ENCODE assay signal across 13 cellular contexts in the genomic region with DNA sequence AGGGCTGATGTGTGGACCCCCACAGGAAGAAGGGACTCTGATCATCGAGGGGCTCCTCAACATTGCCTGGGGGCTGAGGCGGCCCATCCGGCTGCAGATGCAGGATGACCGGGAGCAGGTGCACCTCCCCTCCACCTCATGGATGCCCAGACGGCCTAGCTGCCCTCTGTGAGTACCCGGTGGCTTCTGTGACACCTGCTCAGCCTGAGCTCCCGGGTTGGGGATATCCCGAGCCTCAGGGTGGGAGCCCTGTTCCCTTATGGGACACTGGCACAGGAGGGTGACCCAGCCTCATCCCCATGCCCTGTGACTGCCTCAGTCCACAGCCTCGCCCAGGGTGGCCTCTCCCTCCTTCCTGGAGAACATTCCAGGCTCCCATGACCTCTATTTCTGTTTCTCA. TPM values are rescaled to one million over a fixed set of nuclear protein-coding genes. Genes with fewer than 3 reads are reported as not detected.
DNase-seq lines count a peak whose midpoint lies in the region; TF ChIP-seq lines count a peak whose summit lies in the region.
"Had no signal": no experiment of that assay in that cellular context is flagged by ENCODE, and none has a peak within 500 bp of the region (broad histone marks: within the 10 kb centered on the region; RNA-seq: fewer than 3 reads in every experiment).

No MANE protein-coding gene starts in this region.

- 77 to 86% methylated on average over 7 of the region's 9 CpGs for WGBS in tibial nerve, 2 donors

- TF ChIP-seq EP300 in tibial nerve (IDR thresholded peaks at IDR 0.05), result no peak

- TF ChIP-seq CTCF in tibial nerve (IDR thresholded peaks at IDR 0.05), result no peak

- no peak overlapping the region for H3K4me3 ChIP-seq in SJSA1
- no peak overlapping the region for H3K4me3 ChIP-seq in tibial nerve

- H3K4me1 ChIP-seq in SJSA1 (replicated peaks) (peaks cover 97% of the 10 kb centered on the region), tibial nerve (peaks cover 0 to 88% (median 48%) of the 10 kb centered on the region in 4 donors)

- no peak for TF ChIP-seq POLR2A in tibial nerve (IDR thresholded peaks at IDR 0.05)

- peaks cover 39% of the 10 kb centered on the region for H3K36me3 ChIP-seq in SJSA1
- peaks cover 0 to 66% (median 10%) of the 10 kb centered on the region in 3 donors for H3K36me3 ChIP-seq in tibial nerve

- DNase-seq in SJSA1 (ENCODE audit: low read depth in 1 of 2, low spot score in 2 of 2) (no peak), epithelial cell of prostate (ENCODE audit: low read depth, low spot score) (no peak), myocyte (ENCODE audit: low read depth) (peak; percentile 55), tibial nerve (ENCODE audit: low spot score in 2 of 2) (no peak), NCI-H2227 (lab: John Stamatoyannopoulos, UW; ENCODE audit: unreplicated experiment) (no peak), NOMO-1 treated with dmso at 0.1 percent for 144 hours (lab: John Stamatoyannopoulos, UW; ENCODE audit: unreplicated experiment) (no peak), NCI-H1417 (lab: John Stamatoyannopoulos, UW) (no peak)
- DNase-seq: activated B cell treated with CpG ODN at 0.5 μM for 24 hours; activated naive CD8-positive, alpha-beta T cell treated with anti-CD3 and anti-CD28 coated beads for 36 hours; NCI-H345 had no signal

- H3K9me3 ChIP-seq in SJSA1 (replicated peaks) (no peaks in the 10 kb centered on the region), tibial nerve (no peaks in the 10 kb centered on the region)

- H3K27ac ChIP-seq in SJSA1, result peak overlapping the region; percentile 87; the same call in 1 of the 2 replicates
- H3K27ac ChIP-seq in epithelial cell of prostate, result peak overlapping the region; percentile 91
- peak overlapping the region; percentile 86 to 97 (median 92) for H3K27ac ChIP-seq in tibial nerve
- H3K27ac ChIP-seq: parathyroid adenoma had no signal

- H3K27me3 ChIP-seq in SJSA1 (replicated peaks) (no peaks in the 10 kb centered on the region), tibial nerve (no peaks in the 10 kb centered on the region)

RNA-seq across cellular contexts. Expression of a gene that starts 3.9 kb away (rescaled TPM):
- 4.9 and 6.8 TPM in 2 replicates for total RNA-seq in SJSA1 (2014; rRNA removed; shearing (Covaris generic))
- total RNA-seq in myocyte (37.4 and 55.5 TPM in 2 replicates), tibial nerve (1,000 to 10,000 TPM in 1 of 4 donors, 100 to 1,000 TPM in 3; 530 to 1,439 (median 798) TPM)
- polyA plus RNA-seq in myocyte (2012), result 39.3 TPM
- total RNA-seq: CD4-positive, alpha-beta T cell had no signal
- polyA plus RNA-seq: IgD-negative memory B cell had no signal

RNA-seq across cellular contexts. Expression of a gene that starts 18.2 kb away (rescaled TPM):
- total RNA-seq in SJSA1 (2014; rRNA removed; shearing (Covaris generic)), result 59.6 and 88.5 TPM in 2 replicates
- 25.2 and 25.9 TPM in 2 replicates for total RNA-seq in myocyte
- 6.3 TPM for polyA plus RNA-seq in myocyte (2012)
- 10 to 100 TPM; 23.4 to 30.2 (median 26.0) TPM for total RNA-seq in tibial nerve

RNA-seq across cellular contexts. Expression of a gene that starts 22.9 kb away (rescaled TPM):
- 9.2 and 19.7 TPM in 2 replicates for total RNA-seq in SJSA1 (2014; rRNA removed; shearing (Covaris generic))
- 608 and 1,159 TPM in 2 replicates for total RNA-seq in myocyte
- 413 TPM for polyA plus RNA-seq in myocyte (2012)
- 100 to 1,000 TPM; 153 to 275 (median 185) TPM for total RNA-seq in tibial nerve
